ENCODE assay signal across 8 cellular contexts in the genomic region with DNA sequence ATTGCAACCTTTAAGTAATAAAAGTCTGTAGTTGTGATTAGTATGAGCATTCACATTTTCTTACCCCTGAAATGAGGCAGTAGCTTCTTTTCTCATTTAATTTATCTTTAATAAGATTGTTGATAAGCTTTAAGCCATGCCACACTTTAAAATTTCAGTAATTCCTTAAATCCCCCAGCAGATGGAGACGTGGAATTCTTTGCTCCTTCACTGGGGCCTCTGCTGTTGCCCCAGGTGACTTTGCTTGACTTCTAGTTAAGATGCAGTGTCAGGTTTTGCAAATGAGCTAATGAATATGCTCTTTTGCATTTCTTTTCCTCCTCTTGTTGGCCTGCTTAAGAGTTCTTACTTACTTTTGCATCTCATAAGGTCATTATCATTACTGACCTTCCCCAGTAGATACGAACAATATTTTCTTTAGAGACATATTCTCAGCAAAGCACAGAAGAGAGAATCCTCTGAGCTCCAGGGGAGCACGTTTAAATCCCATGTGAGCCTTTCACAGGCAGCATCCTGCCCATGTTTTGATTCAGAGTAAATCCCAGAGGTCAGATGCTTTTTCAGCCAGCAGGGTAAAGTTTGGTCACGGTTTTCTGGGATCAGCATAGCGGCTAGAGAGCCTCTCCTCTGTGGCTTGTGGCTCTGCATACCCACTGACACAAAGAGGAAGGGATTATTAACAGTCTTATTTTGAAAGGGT.
DNase-seq lines count a peak whose midpoint lies in the region; ATAC-seq and TF ChIP-seq lines count a peak whose summit lies in the region.

No MANE protein-coding gene starts in this region.

- TF ChIP-seq CTCF in BJ (IDR thresholded peaks at IDR 0.05; ENCODE audit: insufficient read depth, low read depth, low read length) (peak; percentile 57), adrenal gland (IDR thresholded peaks at IDR 0.05) (peak; percentile 42 to 58 (median 53))

- no peaks in the 10 kb centered on the region for H3K9me3 ChIP-seq in adrenal gland (replicated peaks in 1 of 3)

- POLR2A ChIA-PET in BJ (lab: Charles Lee) = no interaction called here

- H3K36me3 ChIP-seq in BJ (ENCODE audit: control insufficient read depth, insufficient read depth, low read length) (no peaks in the 10 kb centered on the region), adrenal gland (replicated peaks in 1 of 2) (no peaks in the 10 kb centered on the region)

- DNase-seq in BJ (ENCODE audit: low read depth) = no peak
- DNase-seq in KBM-7 = peak; percentile 6
- DNase-seq in adrenal gland = no peak
- DNase-seq in iPS-NIHi7 (ENCODE audit: extremely low spot score) = peak; percentile 77

- H3K27me3 ChIP-seq in BJ (ENCODE audit: control insufficient read depth, insufficient read depth, low read length) (no peaks in the 10 kb centered on the region), adrenal gland (no peaks in the 10 kb centered on the region)

- CTCF ChIA-PET in BJ (lab: Yijun Ruan, JAX) = interaction anchor here (0.6 to 3.3 kb wide), 22 partner anchors 7 to 1198 kb away, joined by 3 to 27 read pairs (median 4); no protein-coding TSS in a partner anchor

- H3K4me3 ChIP-seq in BJ (ENCODE audit: low read depth, low read length) (no peak overlapping the region), adrenal gland (no peak overlapping the region)

- peaks cover 0 to 5% of the 10 kb centered on the region in 2 donors for H3K4me1 ChIP-seq in adrenal gland (replicated peaks in 1 of 2)

- no peak for TF ChIP-seq POLR2A in adrenal gland (IDR thresholded peaks at IDR 0.05)

- in situ Hi-C loops in KBM-7 (cut with MboI; ENCODE audit: low pct_unique_long_range_greater_than_20kb, low sequenced_read_pairs) = no loop called here

- intact Hi-C loops in adrenal gland (cut with DNase I) = no loop called here

- 46 to 55% (median 52%) methylated on average over 5 of the region's 5 CpGs for WGBS in adrenal gland, 4 donors

- no peak overlapping the region for H3K27ac ChIP-seq in adrenal gland

- ATAC-seq in HG02678 (IDR thresholded peaks at IDR 0.05; ENCODE audit: unreplicated experiment) = no peak
- no peak for ATAC-seq in GM18502 (IDR thresholded peaks at IDR 0.05; ENCODE audit: poor library complexity, unreplicated experiment)
- ATAC-seq in HG02642 (IDR thresholded peaks at IDR 0.05; ENCODE audit: poor library complexity, unreplicated experiment) = no peak
- ATAC-seq in HG02884 (IDR thresholded peaks at IDR 0.05; ENCODE audit: unreplicated experiment) = no peak

Comparison
In these comparisons a context has a peak if more than half of its experiments do, and no peak if none do; other contexts are left out.
1. DNase-seq: peak in KBM-7 (single experiment) and iPS-NIHi7 (single experiment); none in BJ (single experiment) and adrenal gland (0 of 7).